11 cellular contexts compared by ENCODE assay signal in genomic region chr14:101584049-101584859, GRCh38. TPM values are rescaled to one million over a fixed set of nuclear protein-coding genes. Genes with fewer than 3 reads are reported as not detected.
DNase-seq lines count a peak whose midpoint lies in the region; ATAC-seq and TF ChIP-seq lines count a peak whose summit lies in the region.
"Had no signal": no experiment of that assay in that cellular context is flagged by ENCODE, and none has a peak within 500 bp of the region (broad histone marks: within the 10 kb centered on the region; RNA-seq: fewer than 3 reads in every experiment).

No MANE protein-coding gene starts in this region.

- POLR2A ChIA-PET in activated CD4-positive, alpha-beta T cell treated with anti-CD3 and anti-CD28 coated beads for 36 hours (lab: Charles Lee), result no interaction called here

- H2AFZ ChIP-seq in mesenchymal stem cell (ENCODE audit: low read depth, low read length), result no peak overlapping the region

- no peak overlapping the region for H4K8ac ChIP-seq in mesenchymal stem cell (ENCODE audit: low read length)

- intact Hi-C loops in activated CD4-positive, alpha-beta T cell treated with anti-CD3 and anti-CD28 coated beads for 36 hours (cut with DNase I, micrococcal nuclease), result no loop called here

- CTCF ChIA-PET in activated CD4-positive, alpha-beta T cell treated with anti-CD3 and anti-CD28 coated beads for 36 hours (lab: Charles Lee), result interaction anchor here (1.2 kb wide), 1 partner anchor 43 kb away, joined by 5 read pairs; no protein-coding TSS in a partner anchor

- H3K27ac Mint-ChIP-seq in activated CD4-positive, alpha-beta T cell treated with anti-CD3 and anti-CD28 coated beads for 36 hours, result no peak overlapping the region

- H2BK5ac ChIP-seq in mesenchymal stem cell (ENCODE audit: low read depth, low read length, poor library complexity, severe bottlenecking), result no peak overlapping the region

- peak; percentile 20 for DNase-seq in activated CD4-positive, alpha-beta T cell treated with anti-CD3 and anti-CD28 coated beads for 48 hours
- DNase-seq in activated CD4-positive, alpha-beta T cell treated with anti-CD3 and anti-CD28 coated beads for 36 hours, result no peak
- DNase-seq in SJCRH30 (peak; percentile 54 to 59), foreskin fibroblast (peak; percentile 57 to 78), stromal cell of bone marrow (ENCODE audit: low read depth) (peak; percentile 33), mesenchymal stem cell (no peak)
- DNase-seq: ACHN, colonic mucosa, NCI-H146 had no signal

- no peak overlapping the region for H3K4me3 Mint-ChIP-seq in activated CD4-positive, alpha-beta T cell treated with anti-CD3 and anti-CD28 coated beads for 36 hours

- peaks cover 4% of the 10 kb centered on the region for H3K27me3 Mint-ChIP-seq in activated CD4-positive, alpha-beta T cell treated with anti-CD3 and anti-CD28 coated beads for 36 hours

- H3K4me2 ChIP-seq in mesenchymal stem cell (ENCODE audit: low read length, poor library complexity, severe bottlenecking), result no peak overlapping the region

- H3K23ac ChIP-seq in mesenchymal stem cell (ENCODE audit: low read length in 2 of 2), result no peak overlapping the region

- WGBS in mesenchymal stem cell, result 90% methylated on average over 55 of the region's 55 CpGs

- H3K27ac ChIP-seq in SJCRH30, result no peak overlapping the region
- H3K27ac ChIP-seq in mesenchymal stem cell (ENCODE audit: low read length, poor library complexity, severe bottlenecking), result no peak overlapping the region
- H3K27ac ChIP-seq: colonic mucosa had no signal

- no peak overlapping the region for H3K4ac ChIP-seq in mesenchymal stem cell (ENCODE audit: low read depth in 1 of 2, low read length in 2 of 2)

- H3K36me3 ChIP-seq in SJCRH30 (no peaks in the 10 kb centered on the region), mesenchymal stem cell (ENCODE audit: control insufficient read depth in 1 of 2, insufficient read depth in 2 of 2, low read depth in 1 of 2, low read length in 2 of 2) (no peaks in the 10 kb centered on the region)
- H3K36me3 ChIP-seq: colonic mucosa had no signal

- no peaks in the 10 kb centered on the region for H3K27me3 ChIP-seq in SJCRH30
- H3K27me3 ChIP-seq in mesenchymal stem cell (ENCODE audit: control insufficient read depth in 1 of 2, insufficient read depth in 1 of 2, low read length in 2 of 2), result peaks cover 9 to 77% of the 10 kb centered on the region in 2 experiments
- H3K27me3 ChIP-seq: colonic mucosa had no signal

- no peak for TF ChIP-seq CTCF in foreskin fibroblast (IDR thresholded peaks at IDR 0.05; ENCODE audit: low read depth, low read length)

- H3K9me3 ChIP-seq in SJCRH30 (replicated peaks) (peaks cover 4% of the 10 kb centered on the region; the same call in 1 of the 2 replicates), mesenchymal stem cell (ENCODE audit: control insufficient read depth, low read length) (peaks cover 9% of the 10 kb centered on the region)
- H3K9me3 ChIP-seq: colonic mucosa had no signal

- H2AK5ac ChIP-seq in mesenchymal stem cell (ENCODE audit: low read length, severe bottlenecking), result no peak overlapping the region

- H3K4me1 Mint-ChIP-seq in activated CD4-positive, alpha-beta T cell treated with anti-CD3 and anti-CD28 coated beads for 36 hours, result no peaks in the 10 kb centered on the region

- H4K91ac ChIP-seq in mesenchymal stem cell (ENCODE audit: low read length), result no peak overlapping the region

- no peaks in the 10 kb centered on the region for H3K79me1 ChIP-seq in mesenchymal stem cell (replicated peaks; ENCODE audit: low read length, poor library complexity, severe bottlenecking)

- no peak overlapping the region for H2BK120ac ChIP-seq in mesenchymal stem cell (ENCODE audit: low read depth, low read length)

- ATAC-seq in activated CD4-positive, alpha-beta T cell treated with anti-CD3 and anti-CD28 coated beads for 36 hours, result no peak
- ATAC-seq in GM21423 (IDR thresholded peaks at IDR 0.05; ENCODE audit: unreplicated experiment), result no peak
- ATAC-seq in GM21825 (IDR thresholded peaks at IDR 0.05; ENCODE audit: unreplicated experiment), result no peak

- H3K4me3 ChIP-seq in SJCRH30 (peak overlapping the region; percentile 51), foreskin fibroblast (ENCODE audit: low read depth in 1 of 2, low read length in 2 of 2) (peak overlapping the region in 1 of 2 donors; percentile 28), mesenchymal stem cell (ENCODE audit: insufficient read depth in 1 of 2, low read depth in 1 of 2, low read length in 2 of 2) (peak overlapping the region in 1 of 2 experiments; percentile 72)
- H3K4me3 ChIP-seq: colonic mucosa had no signal

- H3K9ac ChIP-seq in mesenchymal stem cell (ENCODE audit: low read length), result no peak overlapping the region

- H2BK12ac ChIP-seq in mesenchymal stem cell (ENCODE audit: low read length in 2 of 2), result no peak overlapping the region

- no peak overlapping the region for H3K18ac ChIP-seq in mesenchymal stem cell (ENCODE audit: low read depth in 1 of 2, low read length in 2 of 2)

- H3K4me1 ChIP-seq in SJCRH30 (no peaks in the 10 kb centered on the region; the same call in 1 of the 2 replicates), mesenchymal stem cell (ENCODE audit: control insufficient read depth, insufficient read depth, low read depth, low read length) (peaks cover 2% of the 10 kb centered on the region)
- H3K4me1 ChIP-seq: colonic mucosa had no signal

- H3K36me3 Mint-ChIP-seq in activated CD4-positive, alpha-beta T cell treated with anti-CD3 and anti-CD28 coated beads for 36 hours (ENCODE audit: low read depth), result no peaks in the 10 kb centered on the region

- H3K14ac ChIP-seq in mesenchymal stem cell (ENCODE audit: low read length in 2 of 2), result no peak overlapping the region

- H3K9me3 Mint-ChIP-seq in activated CD4-positive, alpha-beta T cell treated with anti-CD3 and anti-CD28 coated beads for 36 hours (ENCODE audit: low read depth), result no peaks in the 10 kb centered on the region

- H2BK15ac ChIP-seq in mesenchymal stem cell (ENCODE audit: low read depth, poor library complexity, severe bottlenecking), result no peak overlapping the region

RNA-seq across cellular contexts. Expression of gene DIO3, which starts 23.0 kb away (rescaled TPM):
- not detected for total RNA-seq in activated CD4-positive, alpha-beta T cell treated with anti-CD3 and anti-CD28 coated beads for 36 hours
- total RNA-seq in SJCRH30 (2014; rRNA removed; shearing (Covaris generic)), result not detected in 2 replicates
- not detected for polyA plus RNA-seq in mesenchymal stem cell (2013, experiment 1 of 2)
- polyA plus RNA-seq in mesenchymal stem cell (2013, experiment 2 of 2), result not detected

Comparison
In these comparisons a context has a peak if more than half of its experiments do, and no peak if none do; other contexts are left out.
1. DNase-seq: peak in activated CD4-positive, alpha-beta T cell treated with anti-CD3 and anti-CD28 coated beads for 48 hours (single experiment), SJCRH30 (2 of 2), foreskin fibroblast (2 of 2) and stromal cell of bone marrow (single experiment); none in activated CD4-positive, alpha-beta T cell treated with anti-CD3 and anti-CD28 coated beads for 36 hours (single experiment) and mesenchymal stem cell (single experiment).